In the genomic region with DNA sequence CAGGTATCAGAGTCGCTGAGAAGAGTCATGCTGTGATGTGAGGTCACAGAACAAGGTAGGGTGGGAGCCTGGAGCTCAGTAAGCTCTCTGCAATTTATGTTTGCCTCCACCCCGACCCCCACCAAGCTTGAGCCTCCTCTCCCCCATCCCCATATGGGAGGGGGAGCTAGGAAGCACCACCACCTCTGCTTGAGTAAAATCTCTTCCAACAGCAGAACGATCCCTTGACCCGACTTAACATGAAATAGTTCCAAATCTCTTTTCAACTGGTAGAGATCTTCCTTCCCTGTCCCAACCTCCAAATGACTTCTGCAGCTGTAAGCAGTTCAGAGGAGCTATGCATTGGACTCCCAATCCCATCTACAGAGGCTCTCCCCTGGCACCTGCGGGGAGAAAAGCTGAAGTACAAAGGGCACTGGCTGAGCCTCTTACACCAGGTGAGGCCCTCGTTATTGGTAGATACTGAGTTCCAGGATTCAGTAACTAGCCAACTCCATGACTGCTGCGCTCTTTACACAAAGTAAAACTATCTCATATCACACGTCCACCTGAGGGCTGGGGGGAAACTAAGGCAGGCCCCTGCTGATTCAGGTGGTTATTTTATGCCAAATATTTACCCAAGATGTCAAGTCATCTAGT, we compare ENCODE assay signal across 8 cellular contexts. TPM values are rescaled to one million over a fixed set of nuclear protein-coding genes. Genes with fewer than 3 reads are reported as not detected.
DNase-seq lines count a peak whose midpoint lies in the region; ATAC-seq, FAIRE-seq and TF ChIP-seq lines count a peak whose summit lies in the region.

No MANE protein-coding gene starts in this region.

- H4K91ac ChIP-seq in mesenchymal stem cell (ENCODE audit: low read length) = no peak overlapping the region

- peak overlapping the region; percentile 99 for H3K9ac ChIP-seq in mesenchymal stem cell (ENCODE audit: low read length)

- H3K18ac ChIP-seq in mesenchymal stem cell (ENCODE audit: low read depth in 1 of 2, low read length in 2 of 2) = no peak overlapping the region

- H3K23ac ChIP-seq in mesenchymal stem cell (ENCODE audit: low read length in 2 of 2) = no peak overlapping the region

- intact Hi-C loops in body of pancreas (cut with DNase I) = no loop called here
- intact Hi-C loops in aorta (cut with DNase I) = no loop called here

- peaks cover 0 to 9% of the 10 kb centered on the region in 2 donors for H3K36me3 ChIP-seq in body of pancreas (replicated peaks in 1 of 2; ENCODE audit: insufficient read depth in 1 of 2, low read depth in 2 of 2)
- peaks cover 35 to 40% of the 10 kb centered on the region in 2 experiments for H3K36me3 ChIP-seq in mesenchymal stem cell (ENCODE audit: control insufficient read depth in 1 of 2, insufficient read depth in 2 of 2, low read depth in 1 of 2, low read length in 2 of 2)
- peaks cover 0 to 19% of the 10 kb centered on the region in 2 donors for H3K36me3 ChIP-seq in aorta (ENCODE audit: control insufficient read depth in 1 of 2, insufficient read depth in 2 of 2, low read length in 1 of 2)

- H4K8ac ChIP-seq in mesenchymal stem cell (ENCODE audit: low read length) = no peak overlapping the region

- WGBS in body of pancreas, 2 donors = 38 to 40% methylated on average over 8 of the region's 8 CpGs
- 48% methylated on average over 8 of the region's 8 CpGs for WGBS in mesenchymal stem cell
- WGBS in aorta, 2 donors = 14 to 15% methylated on average over 8 of the region's 8 CpGs

- DNase-seq in NCI-H146 treated with DMSO at 0.1 percent for 48 hours (lab: John Stamatoyannopoulos, UW; ENCODE audit: unreplicated experiment) = peak; percentile 27
- peak in 2 of 4 donors; percentile 36 to 50 for DNase-seq in body of pancreas
- no peak for DNase-seq in mesenchymal stem cell
- DNase-seq in aorta = no peak
- DNase-seq in NCI-H1694 (lab: John Stamatoyannopoulos, UW) = no peak

- peak in 2 of 3 donors; percentile 26 to 30 for TF ChIP-seq POLR2A in body of pancreas (IDR thresholded peaks at IDR 0.05)

- peak in 1 of 7 experiments; percentile 13 for TF ChIP-seq CTCF in body of pancreas (IDR thresholded peaks at IDR 0.05)

- H3K4me1 ChIP-seq in body of pancreas (peaks cover 30% of the 10 kb centered on the region), mesenchymal stem cell (ENCODE audit: control insufficient read depth, insufficient read depth, low read depth, low read length) (peaks cover 5% of the 10 kb centered on the region), aorta (ENCODE audit: control insufficient read depth in 1 of 2, insufficient read depth in 2 of 2, low read length in 2 of 2) (no peaks in the 10 kb centered on the region)

- H3K4ac ChIP-seq in mesenchymal stem cell (ENCODE audit: low read depth in 1 of 2, low read length in 2 of 2) = no peak overlapping the region

- H3K14ac ChIP-seq in mesenchymal stem cell (ENCODE audit: low read length in 2 of 2) = no peak overlapping the region

- H2AK5ac ChIP-seq in mesenchymal stem cell (ENCODE audit: low read length, severe bottlenecking) = no peak overlapping the region

- no peak for ATAC-seq in body of pancreas
- ATAC-seq in aorta (ENCODE audit: low FRiP score) = no peak
- no peak for ATAC-seq in GM19467 (IDR thresholded peaks at IDR 0.05; ENCODE audit: unreplicated experiment)
- no peak for ATAC-seq in HG03354 (IDR thresholded peaks at IDR 0.05; ENCODE audit: poor library complexity, severe bottlenecking, unreplicated experiment)

- H3K27ac ChIP-seq in body of pancreas (peak overlapping the region in 3 of 4 donors; percentile 44 to 100 (median 99)), mesenchymal stem cell (ENCODE audit: low read length, poor library complexity, severe bottlenecking) (peak overlapping the region; percentile 72), aorta (ENCODE audit: low read depth in 1 of 2, low read length in 2 of 2) (peak overlapping the region in 1 of 2 donors; percentile 0)

- H3K9me3 ChIP-seq in body of pancreas = no peaks in the 10 kb centered on the region
- H3K9me3 ChIP-seq in mesenchymal stem cell (ENCODE audit: control insufficient read depth, low read length) = no peaks in the 10 kb centered on the region
- H3K9me3 ChIP-seq in aorta (ENCODE audit: control insufficient read depth, low read length) = no peaks in the 10 kb centered on the region

- H3K79me1 ChIP-seq in mesenchymal stem cell (replicated peaks; ENCODE audit: low read length, poor library complexity, severe bottlenecking) = no peaks in the 10 kb centered on the region

- H3K4me3 ChIP-seq in body of pancreas (peak overlapping the region; percentile 4 to 90), mesenchymal stem cell (ENCODE audit: insufficient read depth in 1 of 2, low read depth in 1 of 2, low read length in 2 of 2) (peak overlapping the region; percentile 62 to 97), aorta (ENCODE audit: low read length in 2 of 2) (peak overlapping the region; percentile 95 to 97)

- H3K4me2 ChIP-seq in mesenchymal stem cell (ENCODE audit: low read length, poor library complexity, severe bottlenecking) = peak overlapping the region; percentile 95

- H2BK5ac ChIP-seq in mesenchymal stem cell (ENCODE audit: low read depth, low read length, poor library complexity, severe bottlenecking) = no peak overlapping the region

- H3K27me3 ChIP-seq in body of pancreas (no peaks in the 10 kb centered on the region), mesenchymal stem cell (ENCODE audit: control insufficient read depth in 1 of 2, insufficient read depth in 1 of 2, low read length in 2 of 2) (no peaks in the 10 kb centered on the region), aorta (ENCODE audit: control insufficient read depth in 1 of 2, insufficient read depth in 2 of 2, low read length in 1 of 2) (peaks cover 0 to 2% of the 10 kb centered on the region in 2 donors)

- peak; percentile 86 for FAIRE-seq in G401.6 (lab: Jason Lieb, UNC)

- no peak overlapping the region for H2AFZ ChIP-seq in mesenchymal stem cell (ENCODE audit: low read depth, low read length)

- H2BK12ac ChIP-seq in mesenchymal stem cell (ENCODE audit: low read length in 2 of 2) = no peak overlapping the region

- no peak overlapping the region for H2BK15ac ChIP-seq in mesenchymal stem cell (ENCODE audit: low read depth, poor library complexity, severe bottlenecking)

- no peak overlapping the region for H2BK120ac ChIP-seq in mesenchymal stem cell (ENCODE audit: low read depth, low read length)

RNA-seq across cellular contexts. Expression of a gene that starts 3.4 kb away (rescaled TPM):
- 1,000 to 10,000 TPM; 1,634 to 1,790 TPM for total RNA-seq in body of pancreas
- 7,126 TPM for polyA plus RNA-seq in mesenchymal stem cell (2013, experiment 1 of 2)
- 6,723 TPM for polyA plus RNA-seq in mesenchymal stem cell (2013, experiment 2 of 2)
- 1,000 to 10,000 TPM; 2,309 to 2,547 TPM for total RNA-seq in aorta
- polyA plus RNA-seq in aorta = 1,000 to 10,000 TPM; 1,438 to 2,310 TPM

RNA-seq across cellular contexts. Expression of a gene that starts 19.0 kb away (rescaled TPM):
- total RNA-seq in body of pancreas (10 to 100 TPM in 1 of 2 donors, 1 to 10 TPM in 1; 7.0 to 13.5 TPM), aorta (1 to 10 TPM; 3.0 to 3.1 TPM)
- polyA plus RNA-seq in mesenchymal stem cell (2013, experiment 1 of 2) = 0.23 TPM
- polyA plus RNA-seq in mesenchymal stem cell (2013, experiment 2 of 2) = 0.15 TPM
- 1 to 10 TPM; 1.0 to 1.3 TPM for polyA plus RNA-seq in aorta

RNA-seq across cellular contexts. Expression of a gene that starts 43.0 kb away (rescaled TPM):
- total RNA-seq in body of pancreas = 10 to 100 TPM; 27.8 to 50.4 TPM
- polyA plus RNA-seq in mesenchymal stem cell (2013, experiment 1 of 2) = 10.1 TPM
- 10.3 TPM for polyA plus RNA-seq in mesenchymal stem cell (2013, experiment 2 of 2)
- total RNA-seq in aorta = 10 to 100 TPM; 20.9 to 32.2 TPM
- polyA plus RNA-seq in aorta = 10 to 100 TPM in 1 of 2 donors, 1 to 10 TPM in 1; 8.8 to 48.4 TPM
